Comparison of ENCODE assay signal across 8 cellular contexts in genomic region chr17:78748730-78749317, GRCh38. TPM values are rescaled to one million over a fixed set of nuclear protein-coding genes. Genes with fewer than 3 reads are reported as not detected.
A peak's percentile ranks its signal among the peaks of the same experiment; 100 is the strongest.
DNase-seq lines count a peak whose midpoint lies in the region; ATAC-seq, FAIRE-seq and TF ChIP-seq lines count a peak whose summit lies in the region.

No MANE protein-coding gene starts in this region.

- no peaks in the 10 kb centered on the region for H3K36me3 Mint-ChIP-seq in endodermal cell (ENCODE audit: low read depth)

- CTCF ChIA-PET in H1 (lab: Charles Lee; ENCODE audit: partially characterized antibody) = interaction anchor here (1.0 to 1.3 kb wide), 3 partner anchors 13 to 112 kb away, joined by 3 read pairs; no protein-coding TSS in a partner anchor

- peaks cover 0 to 4% of the 10 kb centered on the region in 2 experiments; a peak in 1 of 4 replicates for H3K79me2 ChIP-seq in H1 (ENCODE audit: control insufficient read depth in 1 of 2, insufficient read depth in 2 of 2, low read length in 2 of 2)

- TF ChIP-seq CTCF in H1 (IDR thresholded peaks at IDR 0.05; ENCODE audit: control extremely low read depth in 1 of 3, insufficient read depth in 1 of 3, low read depth in 1 of 3, low read length in 3 of 3) (no peak), endodermal cell (conservative IDR thresholded peaks at IDR 0.05) (no peak)

- no peak overlapping the region for H3K4ac ChIP-seq in H1 (replicated peaks; ENCODE audit: insufficient read length, low read depth, low read length)

- TF ChIP-seq POLR2A in GM18505 (IDR thresholded peaks at IDR 0.05; ENCODE audit: borderline replicate concordance, extremely low read depth, insufficient read depth, insufficient read length) = peak; percentile 20
- no peak for TF ChIP-seq POLR2A in H1 (IDR thresholded peaks at IDR 0.05; ENCODE audit: control extremely low read depth in 1 of 2, low read depth in 2 of 2, low read length in 2 of 2)

- H3K27me3 Mint-ChIP-seq in endodermal cell (ENCODE audit: insufficient read depth) = no peaks in the 10 kb centered on the region

- WGBS in H1 (ENCODE audit: extremely low coverage in 1 of 2, insufficient coverage in 1 of 2, insufficient read length in 1 of 2, insufficient replicate concordance in 2 of 2, low coverage in 1 of 2, low lambda C conversion rate in 2 of 2, missing lambda C conversion rate in 1 of 2), 2 experiments = 92% methylated on average over 8 of the region's 8 CpGs; no CpG with 5 or more reads in 1 of the 2 experiments
- WGBS in endodermal cell (ENCODE audit: insufficient coverage in 1 of 2, insufficient read length in 1 of 2), 2 experiments = 95 to 100% methylated on average over 3 to 8 of the region's 8 CpGs

- no peaks in the 10 kb centered on the region; the same call in 1 of the 2 replicates for H3K79me1 ChIP-seq in H1 (ENCODE audit: low read depth, low read length)

- no peak overlapping the region for H3K4me3 Mint-ChIP-seq in endodermal cell

- H3K9ac ChIP-seq in H1 (replicated peaks in 1 of 4; ENCODE audit: extremely low read depth in 1 of 4, low read depth in 3 of 4, low read length in 3 of 4) (no peak overlapping the region), endodermal cell (ENCODE audit: extremely low read depth, low read length, poor library complexity, severe bottlenecking) (no peak overlapping the region)

- H3K23ac ChIP-seq in H1 (ENCODE audit: insufficient read length) = no peak overlapping the region

- H3K9me3 Mint-ChIP-seq in endodermal cell = no peaks in the 10 kb centered on the region

- H3K18ac ChIP-seq in H1 (ENCODE audit: extremely low read depth, low read length) = no peak overlapping the region

- H3K9me3 ChIP-seq in H1 (ENCODE audit: insufficient read depth in 2 of 2, low read depth in 1 of 2, low read length in 1 of 2) (no peaks in the 10 kb centered on the region), endodermal cell (ENCODE audit: control insufficient read depth, low read length) (no peaks in the 10 kb centered on the region)

- no peak overlapping the region for H3K27ac Mint-ChIP-seq in endodermal cell

- peak; percentile 95 for DNase-seq in Jurkat, Clone E6-1 (ENCODE audit: low read depth, low spot score)
- DNase-seq in activated CD4-positive, alpha-beta T cell treated with anti-CD3 and anti-CD28 coated beads, Interleukin-2, amount 50 U/mL, for 48 hours = peak; percentile 67 to 78
- DNase-seq in H1 (ENCODE audit: low read depth in 1 of 2, low spot score in 2 of 2) (no peak), posterior vena cava (ENCODE audit: low spot score) (peak; percentile 87), endodermal cell (no peak), NCI-H774 (lab: John Stamatoyannopoulos, UW) (no peak), NCI-H1930 (lab: John Stamatoyannopoulos, UW) (no peak)

- no peak for TF ChIP-seq RAD21 in H1 (IDR thresholded peaks at IDR 0.05 in 1 of 2, conservative IDR thresholded peaks at IDR 0.05 in 1 of 2; ENCODE audit: low read depth in 2 of 2, low read length in 2 of 2)

- intact Hi-C loops in posterior vena cava (cut with DNase I) = no loop called here

- no peak overlapping the region for H4K8ac ChIP-seq in H1 (ENCODE audit: extremely low read depth, insufficient read depth, low read length)

- FAIRE-seq in H1 (lab: Jason Lieb, UNC) = no peak

- no peaks in the 10 kb centered on the region for H3K36me3 ChIP-seq in H1 (ENCODE audit: control insufficient read depth in 2 of 4, insufficient read depth in 4 of 4, low read length in 3 of 4)
- no peaks in the 10 kb centered on the region for H3K36me3 ChIP-seq in endodermal cell (ENCODE audit: control insufficient read depth, insufficient read depth, low read length)

- H2BK120ac ChIP-seq in H1 (replicated peaks; ENCODE audit: low read depth, low read length) = no peak overlapping the region

- peaks cover 25% of the 10 kb centered on the region for H3K4me1 Mint-ChIP-seq in endodermal cell

- POLR2A ChIA-PET in H1 (lab: Charles Lee; ENCODE audit: partially characterized antibody) = no interaction called here

- H3K4me2 ChIP-seq in H1 (ENCODE audit: insufficient read depth in 1 of 2, low read depth in 2 of 2, low read length in 2 of 2) = no peak overlapping the region

- H4K91ac ChIP-seq in H1 (replicated peaks; ENCODE audit: insufficient read length, low read length) = no peak overlapping the region

- no peak overlapping the region for H2BK5ac ChIP-seq in H1 (ENCODE audit: low read depth, low read length)

- H2AK5ac ChIP-seq in H1 (ENCODE audit: low read depth, low read length) = no peak overlapping the region

- H3K56ac ChIP-seq in H1 (replicated peaks; ENCODE audit: insufficient read length, low read depth, low read length) = no peak overlapping the region

- peak overlapping the region; percentile 27 for H3K4me3 ChIP-seq in Jurkat, Clone E6-1 (ENCODE audit: low read length)
- H3K4me3 ChIP-seq in H1 (ENCODE audit: extremely low read depth in 1 of 4, insufficient read depth in 2 of 4, low read depth in 3 of 4, low read length in 4 of 4) (no peak overlapping the region), endodermal cell (ENCODE audit: low read length) (no peak overlapping the region)

- no peak overlapping the region for H2BK15ac ChIP-seq in H1 (ENCODE audit: low read length)

- 0 out of 2 replicates have a peak overlapping the region, but pooled peaks have one; percentile 11 for H2BK12ac ChIP-seq in H1 (ENCODE audit: low read depth, low read length)

- peaks cover 0 to 4% of the 10 kb centered on the region in 2 experiments for H4K20me1 ChIP-seq in H1 (replicated peaks in 1 of 2; ENCODE audit: control insufficient read depth in 1 of 2, insufficient read depth in 2 of 2, low read length in 2 of 2)

- no peak overlapping the region for H2BK20ac ChIP-seq in H1 (ENCODE audit: low read length)

- H3K27me3 ChIP-seq in H1 (replicated peaks in 1 of 4; ENCODE audit: control insufficient read depth in 3 of 4, extremely low read depth in 1 of 4, insufficient read depth in 3 of 4, low read length in 3 of 4) = no peaks in the 10 kb centered on the region
- H3K27me3 ChIP-seq in endodermal cell (ENCODE audit: control insufficient read depth, insufficient read depth, low read length, poor library complexity, severe bottlenecking) = no peaks in the 10 kb centered on the region

- H4K5ac ChIP-seq in H1 (ENCODE audit: insufficient read length, low read depth, low read length) = no peak overlapping the region

- H3K27ac ChIP-seq in H1 (ENCODE audit: low read depth, low read length) (no peak overlapping the region), endodermal cell (ENCODE audit: low read depth, low read length) (no peak overlapping the region)

- peaks cover 0 to 8% (median 0%) of the 10 kb centered on the region in 4 experiments; a peak in 1 of 7 replicates for H3K4me1 ChIP-seq in H1 (replicated peaks in 1 of 4; ENCODE audit: control insufficient read depth in 3 of 4, insufficient read depth in 4 of 4, low read length in 3 of 4)
- no peaks in the 10 kb centered on the region for H3K4me1 ChIP-seq in endodermal cell (ENCODE audit: control insufficient read depth, insufficient read depth, low read length)

- no peaks in the 10 kb centered on the region for H3K23me2 ChIP-seq in H1 (ENCODE audit: low read depth, low read length)

- peak; percentile 60 for ATAC-seq in GM18505 (IDR thresholded peaks at IDR 0.05; ENCODE audit: unreplicated experiment)

- TF ChIP-seq EP300 in H1 (IDR thresholded peaks at IDR 0.05; ENCODE audit: borderline replicate concordance in 1 of 2, low read depth in 2 of 2, low read length in 2 of 2) = no peak

- no peak overlapping the region for H2AFZ ChIP-seq in H1 (ENCODE audit: low read length)

- H3K14ac ChIP-seq in H1 (ENCODE audit: insufficient read length) = no peak overlapping the region

TF ChIP-seq in H1, 55 proteins besides CTCF, POLR2A, EP300 and RAD21 (continues in another document):
- TF ChIP-seq, protein P1, sequence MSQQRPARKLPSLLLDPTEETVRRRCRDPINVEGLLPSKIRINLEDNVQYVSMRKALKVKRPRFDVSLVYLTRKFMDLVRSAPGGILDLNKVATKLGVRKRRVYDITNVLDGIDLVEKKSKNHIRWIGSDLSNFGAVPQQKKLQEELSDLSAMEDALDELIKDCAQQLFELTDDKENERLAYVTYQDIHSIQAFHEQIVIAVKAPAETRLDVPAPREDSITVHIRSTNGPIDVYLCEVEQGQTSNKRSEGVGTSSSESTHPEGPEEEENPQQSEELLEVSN (IDR thresholded peaks at IDR 0.05) = no peak
- no peak for TF ChIP-seq RFX5 (IDR thresholded peaks at IDR 0.05; ENCODE audit: borderline replicate concordance, low read depth, low read length)
- no peak for TF ChIP-seq CTBP2 (IDR thresholded peaks at IDR 0.05; ENCODE audit: borderline replicate concordance, insufficient read depth, insufficient read length, low read length)
- TF ChIP-seq CREB1 (IDR thresholded peaks at IDR 0.05) = no peak
- no peak for TF ChIP-seq TCF12 (IDR thresholded peaks at IDR 0.05; ENCODE audit: low read depth, low read length)
- TF ChIP-seq PHF8 (conservative IDR thresholded peaks at IDR 0.05; ENCODE audit: low read depth, low read length) = no peak
- no peak for TF ChIP-seq SP4 (IDR thresholded peaks at IDR 0.05; ENCODE audit: low read length)
- no peak for TF ChIP-seq KDM4A (IDR thresholded peaks at IDR 0.05; ENCODE audit: low read depth, low read length, severe bottlenecking)
- no peak for TF ChIP-seq SIN3A (conservative IDR thresholded peaks at IDR 0.05 in 1 of 2, IDR thresholded peaks at IDR 0.05 in 1 of 2; ENCODE audit: low read depth in 1 of 2, low read length in 2 of 2)
- TF ChIP-seq CHD2 (IDR thresholded peaks at IDR 0.05; ENCODE audit: low read length) = no peak
- no peak for TF ChIP-seq RBBP5 (IDR thresholded peaks at IDR 0.05; ENCODE audit: borderline replicate concordance, low read depth, low read length)
- no peak for TF ChIP-seq GABPA (IDR thresholded peaks at IDR 0.05; ENCODE audit: borderline replicate concordance, insufficient read depth, low read length)
- TF ChIP-seq CHD1 (IDR thresholded peaks at IDR 0.05; ENCODE audit: low read depth, low read length) = no peak

RNA-seq across cellular contexts. Expression of gene CYTH1, which starts 33.2 kb away (rescaled TPM):
- polyA plus RNA-seq in Jurkat, Clone E6-1 (2012; ENCODE audit: insufficient read depth, insufficient read length) = 99.1 TPM
- 14.7 and 14.8 TPM in 2 replicates for total RNA-seq in H1 (2021; fragmentation: NEBNext Ultra II Directional; extraction: Animal tissue kit (Norgen Biotek cat#: 25700))
- polyA plus RNA-seq in H1 (2011; rRNA removed) = 12.8 and 13.8 TPM in 2 replicates
- polyA plus RNA-seq in H1 (2011; cell fraction: cytosol; rRNA removed) = 14.2 TPM
- polyA plus RNA-seq in H1 (2011; cell fraction: nucleus; rRNA removed) = 40.9 TPM
- polyA plus RNA-seq in H1 (2012, experiment 1 of 2) = 10.4 to 15.6 TPM (median 10.9 TPM) in 4 replicates
- polyA plus RNA-seq in H1 (2012, experiment 2 of 2) = 4.7 TPM
- 9.9 TPM for polyA plus RNA-seq in H1 (2013, experiment 1 of 2)
- 9.8 TPM for polyA plus RNA-seq in H1 (2013, experiment 2 of 2)
- 16.3 and 17.5 TPM in 2 replicates for polyA minus RNA-seq in H1 (2011; rRNA and poly(A)+ RNA removed)
- 12.4 TPM for polyA minus RNA-seq in H1 (2011; cell fraction: cytosol; rRNA and poly(A)+ RNA removed)
- 20.9 TPM for polyA minus RNA-seq in H1 (2011; cell fraction: nucleus; rRNA and poly(A)+ RNA removed)
- 10 to 100 TPM; 27.0 to 42.9 TPM for total RNA-seq in posterior vena cava
- 10 to 100 TPM; 23.1 to 27.4 TPM for total RNA-seq in endodermal cell
- 20.3 TPM for polyA plus RNA-seq in endodermal cell (2013, experiment 1 of 2)
- 17.8 TPM for polyA plus RNA-seq in endodermal cell (2013, experiment 2 of 2)

Comparison
In these comparisons a context has a peak if more than half of its experiments do, and no peak if none do; other contexts are left out.
1. DNase-seq: peak in Jurkat, Clone E6-1 (single experiment), activated CD4-positive, alpha-beta T cell treated with anti-CD3 and anti-CD28 coated beads, Interleukin-2, amount 50 U/mL, for 48 hours (2 of 2) and posterior vena cava (single experiment); none in H1 (0 of 2), endodermal cell (single experiment), NCI-H774 (single experiment) and NCI-H1930 (0 of 2).